In the genomic region with DNA sequence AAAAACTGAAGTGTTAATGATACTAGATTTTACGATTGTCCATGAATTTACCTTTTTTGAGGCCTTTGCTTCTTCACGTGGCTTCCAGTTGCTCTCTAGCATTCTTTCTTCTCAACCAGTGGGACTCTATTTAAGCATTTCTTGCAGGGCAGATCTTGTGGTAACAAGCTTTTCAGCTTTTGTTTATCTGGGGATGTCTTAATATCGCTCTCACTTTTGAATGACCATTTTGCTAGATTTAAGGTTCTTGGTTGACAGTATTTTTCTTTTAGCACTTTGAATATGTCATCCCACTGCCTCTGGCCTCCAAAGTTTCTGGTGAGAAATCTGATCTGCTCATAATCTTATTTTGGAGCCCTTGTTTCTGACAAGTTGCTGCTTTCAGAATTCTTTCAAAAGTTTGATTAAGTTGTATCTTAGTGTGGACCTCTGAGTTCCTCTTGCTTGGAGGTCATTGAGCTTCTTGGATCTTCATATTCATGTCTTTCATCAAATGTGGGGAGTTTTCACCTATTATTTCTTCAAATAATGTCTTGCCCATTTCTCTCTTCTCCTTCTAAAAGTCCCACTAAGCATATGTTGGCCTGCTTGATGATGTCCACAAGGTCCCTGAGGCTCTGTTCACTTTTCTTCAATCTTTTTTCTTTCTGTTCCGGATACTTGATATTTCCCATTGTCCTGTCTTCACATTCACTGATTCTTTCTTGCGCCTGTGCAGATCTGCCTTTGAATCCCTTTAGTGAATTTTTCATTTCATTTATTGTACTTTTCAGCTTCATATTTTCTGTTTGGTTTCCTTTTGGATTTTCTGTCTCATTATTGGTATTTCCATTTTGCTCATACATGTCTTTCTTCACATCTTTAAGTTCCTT, we compare ENCODE assay signal across 18 cellular contexts. TPM values are rescaled to one million over a fixed set of nuclear protein-coding genes. Genes with fewer than 3 reads are reported as not detected.
A peak's percentile ranks its signal among the peaks of the same experiment; 100 is the strongest.
DNase-seq lines count a peak whose midpoint lies in the region; ATAC-seq and TF ChIP-seq lines count a peak whose summit lies in the region.
"Had no signal": no experiment of that assay in that cellular context is flagged by ENCODE, and none has a peak within 500 bp of the region (broad histone marks: within the 10 kb centered on the region; RNA-seq: fewer than 3 reads in every experiment).

No MANE protein-coding gene starts in this region.

- TF ChIP-seq CTCF in SK-N-SH (IDR thresholded peaks at IDR 0.05) (no peak), osteoblast (IDR thresholded peaks at IDR 0.05; ENCODE audit: extremely low read depth, low read depth, low read length) (no peak)

- no peaks in the 10 kb centered on the region for H3K4me1 ChIP-seq in SK-N-SH (ENCODE audit: control insufficient read depth in 1 of 2, insufficient read depth in 2 of 2, low read depth in 1 of 2, low read length in 1 of 2)
- H3K4me1 ChIP-seq in Karpas-422 (ENCODE audit: low read length): no peaks in the 10 kb centered on the region
- H3K4me1 ChIP-seq in osteoblast (ENCODE audit: insufficient read depth, low read length): no peaks in the 10 kb centered on the region

- no peaks in the 10 kb centered on the region for H3K27me3 Mint-ChIP-seq in activated naive CD4-positive, alpha-beta T cell treated with anti-CD3 and anti-CD28 coated beads, Interleukin-2, amount 10 ng/mL, durations not matched to agents 7 days and 5 days
- H3K27me3 Mint-ChIP-seq: B cell; CD4-positive, alpha-beta T cell had no signal

- H3F3A ChIP-seq in SK-N-SH (replicated peaks; ENCODE audit: insufficient read depth): no peaks in the 10 kb centered on the region

- DNase-seq in SK-N-SH (no peak), Karpas-422 (peak; percentile 60), osteoblast (ENCODE audit: insufficient read length, low spot score, missing footprints) (peak; percentile 78), NCI-H1694 treated with DMSO at 0.1 percent for 48 hours (lab: John Stamatoyannopoulos, UW) (no peak), CD1c-positive myeloid dendritic cell (ENCODE audit: extremely low spot score) (no peak)
- DNase-seq in activated naive CD4-positive, alpha-beta T cell treated with anti-CD3 and anti-CD28 coated beads, Interleukin-2, amount 10 ng/mL, durations not matched to agents 7 days and 5 days: no peak
- no peak for DNase-seq in activated naive CD4-positive, alpha-beta T cell treated with anti-CD3 and anti-CD28 coated beads, Interleukin-2, amount 50 U/mL, for 72 hours (ENCODE audit: low spot score in 2 of 2)
- DNase-seq: CD4-positive, alpha-beta T cell; NCI-H1105 treated with DMSO at 0.1 percent for 48 hours; NCI-H1694; NCI-H526; PC-3; RPMI8226; SHP77 treated with DMSO at 0.1 percent for 48 hours had no signal

- peak overlapping the region; percentile 88 for H3K27ac Mint-ChIP-seq in activated naive CD4-positive, alpha-beta T cell treated with anti-CD3 and anti-CD28 coated beads, Interleukin-2, amount 10 ng/mL, durations not matched to agents 7 days and 5 days
- H3K27ac Mint-ChIP-seq in activated naive CD4-positive, alpha-beta T cell treated with anti-CD3 and anti-CD28 coated beads, Interleukin-2, amount 50 U/mL, for 72 hours: peak overlapping the region in 1 of 2 donors; percentile 8
- H3K27ac Mint-ChIP-seq: B cell, GM23338 had no signal

- POLR2A ChIA-PET in SK-N-SH (lab: Yijun Ruan, JAX): no interaction called here

- H3K36me3 ChIP-seq in SK-N-SH (replicated peaks in 1 of 2; ENCODE audit: control insufficient read depth in 1 of 2, insufficient read depth in 2 of 2, low read length in 1 of 2): peaks cover 57 to 94% of the 10 kb centered on the region in 2 experiments
- peaks cover 73% of the 10 kb centered on the region for H3K36me3 ChIP-seq in Karpas-422 (ENCODE audit: insufficient read depth, low read length)
- peaks cover 90% of the 10 kb centered on the region for H3K36me3 ChIP-seq in osteoblast (ENCODE audit: insufficient read depth, low read length)

- TF ChIP-seq RAD21 in SK-N-SH (IDR thresholded peaks at IDR 0.05; ENCODE audit: low read length): no peak

- H3K9ac ChIP-seq in SK-N-SH: no peak overlapping the region
- H3K9ac ChIP-seq in Karpas-422 (ENCODE audit: low read length): no peak overlapping the region

- no peak overlapping the region for H2AFZ ChIP-seq in SK-N-SH (ENCODE audit: low read depth)
- H2AFZ ChIP-seq in Karpas-422 (ENCODE audit: low read length): no peak overlapping the region
- H2AFZ ChIP-seq in osteoblast (ENCODE audit: low read length): no peak overlapping the region
- H2AFZ ChIP-seq: GM23338 had no signal

- no peak for ATAC-seq in SK-N-SH treated with all-trans-retinoic acid at 6 μM for 48 hours
- ATAC-seq in activated naive CD4-positive, alpha-beta T cell treated with anti-CD3 and anti-CD28 coated beads, Interleukin-2, amount 50 U/mL, for 72 hours: no peak
- ATAC-seq: GM23338, HCT116, PC-3 had no signal

- no peak overlapping the region for H3K27ac ChIP-seq in SK-N-SH (ENCODE audit: low read depth in 2 of 2, low read length in 1 of 2)
- no peak overlapping the region for H3K27ac ChIP-seq in Karpas-422 (ENCODE audit: low read length)
- no peak overlapping the region for H3K27ac ChIP-seq in osteoblast (ENCODE audit: low read depth, low read length)

- TF ChIP-seq EP300 in SK-N-SH (IDR thresholded peaks at IDR 0.05; ENCODE audit: borderline replicate concordance in 1 of 2, low read depth in 1 of 2, low read length in 1 of 2): no peak

- 95% methylated on average over 5 of the region's 5 CpGs for WGBS in SK-N-SH (ENCODE audit: low lambda C conversion rate)

- peaks cover 27% of the 10 kb centered on the region for H3K9me3 Mint-ChIP-seq in activated naive CD4-positive, alpha-beta T cell treated with anti-CD3 and anti-CD28 coated beads, Interleukin-2, amount 10 ng/mL, durations not matched to agents 7 days and 5 days
- H3K9me3 Mint-ChIP-seq in activated naive CD4-positive, alpha-beta T cell treated with anti-CD3 and anti-CD28 coated beads, Interleukin-2, amount 50 U/mL, for 72 hours: peaks cover 6 to 16% of the 10 kb centered on the region in 2 donors
- H3K9me3 Mint-ChIP-seq: GM23338 had no signal

- H3K79me2 ChIP-seq in SK-N-SH (ENCODE audit: insufficient read depth): peaks cover 45% of the 10 kb centered on the region
- peaks cover 54% of the 10 kb centered on the region for H3K79me2 ChIP-seq in Karpas-422 (ENCODE audit: low read length)
- peaks cover 75% of the 10 kb centered on the region for H3K79me2 ChIP-seq in osteoblast (ENCODE audit: insufficient read depth, low read length)

- no peak overlapping the region for H3K4me2 ChIP-seq in SK-N-SH
- H3K4me2 ChIP-seq in Karpas-422 (ENCODE audit: low read depth, low read length, poor library complexity, severe bottlenecking): no peak overlapping the region
- H3K4me2 ChIP-seq in osteoblast (ENCODE audit: insufficient read depth, low read length): no peak overlapping the region
- H3K4me2 ChIP-seq: GM23338 had no signal

- no peaks in the 10 kb centered on the region for H3K9me2 ChIP-seq in SK-N-SH
- no peaks in the 10 kb centered on the region for H3K9me2 ChIP-seq in Karpas-422 (replicated peaks; ENCODE audit: insufficient read depth, low read length)

- CTCF ChIA-PET in SK-N-SH (lab: Yijun Ruan, JAX): interaction anchor here (1.2 kb wide), 1 partner anchor 9 kb away, joined by 3 read pairs; a partner anchor contains a TSS
- CTCF ChIA-PET in activated naive CD4-positive, alpha-beta T cell treated with anti-CD3 and anti-CD28 coated beads, Interleukin-2, amount 10 ng/mL, durations not matched to agents 7 days and 5 days (lab: Charles Lee): no interaction called here

- no peak overlapping the region for H3K4me3 Mint-ChIP-seq in activated naive CD4-positive, alpha-beta T cell treated with anti-CD3 and anti-CD28 coated beads, Interleukin-2, amount 10 ng/mL, durations not matched to agents 7 days and 5 days
- H3K4me3 Mint-ChIP-seq: B cell; CD4-positive, alpha-beta T cell; GM23338 had no signal

- H3K27me3 ChIP-seq in SK-N-SH (ENCODE audit: insufficient read depth): no peaks in the 10 kb centered on the region
- no peaks in the 10 kb centered on the region for H3K27me3 ChIP-seq in Karpas-422 (ENCODE audit: low read length)
- H3K27me3 ChIP-seq in osteoblast (ENCODE audit: insufficient read depth, low read length): no peaks in the 10 kb centered on the region

- H3K36me3 Mint-ChIP-seq in activated naive CD4-positive, alpha-beta T cell treated with anti-CD3 and anti-CD28 coated beads, Interleukin-2, amount 10 ng/mL, durations not matched to agents 7 days and 5 days: peaks cover 84% of the 10 kb centered on the region
- H3K36me3 Mint-ChIP-seq in activated naive CD4-positive, alpha-beta T cell treated with anti-CD3 and anti-CD28 coated beads, Interleukin-2, amount 50 U/mL, for 72 hours: peaks cover 70 to 79% of the 10 kb centered on the region in 2 donors

- no peaks in the 10 kb centered on the region; the same call in 1 of the 2 replicates for H4K20me1 ChIP-seq in SK-N-SH (ENCODE audit: insufficient read depth)
- no peaks in the 10 kb centered on the region for H4K20me1 ChIP-seq in Karpas-422 (ENCODE audit: insufficient read depth, low read depth, low read length)
- peaks cover 45% of the 10 kb centered on the region for H4K20me1 ChIP-seq in osteoblast (ENCODE audit: insufficient read depth, low read length)

- peaks cover 42% of the 10 kb centered on the region for H3K4me1 Mint-ChIP-seq in activated naive CD4-positive, alpha-beta T cell treated with anti-CD3 and anti-CD28 coated beads, Interleukin-2, amount 10 ng/mL, durations not matched to agents 7 days and 5 days

- H3K9me3 ChIP-seq in SK-N-SH (peaks cover 11% of the 10 kb centered on the region), Karpas-422 (ENCODE audit: low read length) (peaks cover 21% of the 10 kb centered on the region), osteoblast (ENCODE audit: low read depth, low read length) (no peaks in the 10 kb centered on the region)

- H3K4me3 ChIP-seq in SK-N-SH (ENCODE audit: low read depth in 2 of 2, low read length in 1 of 2) (no peak overlapping the region; a peak in 1 of 4 replicates), Karpas-422 (ENCODE audit: low read length) (no peak overlapping the region), osteoblast (ENCODE audit: insufficient read depth, low read length) (no peak overlapping the region)
- H3K4me3 ChIP-seq: GM23338 had no signal

TF ChIP-seq in SK-N-SH treated with all-trans-retinoic acid at 6 μM for 48 hours, 23 proteins besides CTCF, POLR2A, EP300 and RAD21 (continues in another document):
- TF ChIP-seq TCF4 (CRISPR knock-in tag; IDR thresholded peaks at IDR 0.05; ENCODE audit: borderline replicate concordance) (no peak), ESRRG (CRISPR knock-in tag; IDR thresholded peaks at IDR 0.05) (no peak), ZFP30 (CRISPR knock-in tag; IDR thresholded peaks at IDR 0.05) (peak; percentile 87)

TF ChIP-seq in SK-N-SH, 30 proteins besides CTCF, POLR2A, EP300 and RAD21 (continues in another document):
- TF ChIP-seq FOXJ3 (CRISPR knock-in tag; IDR thresholded peaks at IDR 0.05) (no peak), TAF1 (IDR thresholded peaks at IDR 0.05; ENCODE audit: borderline replicate concordance, low read depth, low read length) (no peak)

RNA-seq across cellular contexts. Expression of a gene that starts 8.8 kb away (rescaled TPM):
- 23.0 and 25.7 TPM in 2 replicates for polyA plus RNA-seq in SK-N-SH (2012; rRNA removed)
- polyA plus RNA-seq in SK-N-SH (2012; cell fraction: cytosol; rRNA removed): 12.9 and 16.6 TPM in 2 replicates
- polyA plus RNA-seq in SK-N-SH (2012; cell fraction: nucleus; rRNA removed): 58.8 and 60.0 TPM in 2 replicates
- 100 to 1,000 TPM in 1 of 2 donors, 10 to 100 TPM in 1; 83.8 to 101 TPM for total RNA-seq in activated naive CD4-positive, alpha-beta T cell treated with anti-CD3 and anti-CD28 coated beads, Interleukin-2, amount 50 U/mL, for 72 hours
- 24.4 and 39.8 TPM in 2 replicates for total RNA-seq in Karpas-422 (2014; rRNA removed; shearing (Covaris generic); ENCODE audit: low replicate concordance)
- total RNA-seq in osteoblast: 39.8 and 49.2 TPM in 2 replicates

Comparison
In these comparisons a context has a peak if more than half of its experiments do, and no peak if none do; other contexts are left out.
1. DNase-seq: peak in Karpas-422 (single experiment) and osteoblast (single experiment); none in SK-N-SH (single experiment), activated naive CD4-positive, alpha-beta T cell treated with anti-CD3 and anti-CD28 coated beads, Interleukin-2, amount 10 ng/mL, durations not matched to agents 7 days and 5 days (single experiment), activated naive CD4-positive, alpha-beta T cell treated with anti-CD3 and anti-CD28 coated beads, Interleukin-2, amount 50 U/mL, for 72 hours (0 of 2), NCI-H1694 treated with DMSO at 0.1 percent for 48 hours (single experiment) and CD1c-positive myeloid dendritic cell (single experiment).